In genomic region chr6:160269771-160270170, GRCh38 we compare ENCODE assay signal across 1 cellular context.
TF ChIP-seq lines count a peak whose summit lies in the region.

No MANE protein-coding gene starts in this region.

TF ChIP-seq in GM23338, 12 proteins besides CTCF, POLR2A, EP300 and RAD21 (continued from another document):
- TF ChIP-seq ZNF462 (CRISPR knock-in tag; IDR thresholded peaks at IDR 0.05) (no peak), EZH2phosphoT487 (IDR thresholded peaks at IDR 0.05; ENCODE audit: unreplicated experiment) (no peak), STAT1 (IDR thresholded peaks at IDR 0.05; ENCODE audit: unreplicated experiment) (no peak)
- TF ChIP-seq, protein P1, sequence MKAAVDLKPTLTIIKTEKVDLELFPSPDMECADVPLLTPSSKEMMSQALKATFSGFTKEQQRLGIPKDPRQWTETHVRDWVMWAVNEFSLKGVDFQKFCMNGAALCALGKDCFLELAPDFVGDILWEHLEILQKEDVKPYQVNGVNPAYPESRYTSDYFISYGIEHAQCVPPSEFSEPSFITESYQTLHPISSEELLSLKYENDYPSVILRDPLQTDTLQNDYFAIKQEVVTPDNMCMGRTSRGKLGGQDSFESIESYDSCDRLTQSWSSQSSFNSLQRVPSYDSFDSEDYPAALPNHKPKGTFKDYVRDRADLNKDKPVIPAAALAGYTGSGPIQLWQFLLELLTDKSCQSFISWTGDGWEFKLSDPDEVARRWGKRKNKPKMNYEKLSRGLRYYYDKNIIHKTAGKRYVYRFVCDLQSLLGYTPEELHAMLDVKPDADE (IDR thresholded peaks at IDR 0.05): no peak
TF ChIP-seq in GM23338: peak in this region for 0.
